Comparison of ENCODE assay signal across 14 cellular contexts in the genomic region with DNA sequence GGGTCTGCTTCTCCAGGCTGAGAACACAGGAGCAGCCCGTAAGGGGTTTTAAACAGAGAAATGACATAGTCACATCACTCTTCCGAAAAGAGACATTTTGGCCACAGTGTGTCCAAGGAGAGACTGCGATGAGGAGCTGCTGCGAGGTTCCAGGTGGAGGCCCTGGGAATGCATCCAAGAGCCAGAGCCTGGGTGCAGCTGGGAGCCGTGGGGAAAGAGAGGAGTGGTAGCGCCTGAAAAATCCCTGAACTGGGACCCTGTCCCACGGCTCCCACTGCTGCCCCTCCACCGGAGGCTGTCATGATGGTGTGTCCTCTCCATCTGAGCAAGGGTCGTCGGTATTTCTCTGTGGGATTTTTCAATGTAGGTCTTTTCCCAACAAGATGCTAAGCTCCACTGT.
"Had no signal": no experiment of that assay in that cellular context is flagged by ENCODE, and none has a peak within 500 bp of the region (broad histone marks: within the 10 kb centered on the region; RNA-seq: fewer than 3 reads in every experiment).

No MANE protein-coding gene starts in this region.

- H3K27ac Mint-ChIP-seq: activated CD8-positive, alpha-beta T cell treated with anti-CD3 and anti-CD28 coated beads, Interleukin-2, amount 10 ng/mL, durations not matched to agents 7 days and 5 days; activated naive CD4-positive, alpha-beta T cell treated with anti-CD3 and anti-CD28 coated beads for 36 hours; brain; stimulated activated naive B cell treated with anti-CD40 and anti-IgM and Interleukin-4, amounts not matched to agents 10 μg/mL and 1 μg/mL and 100 μg/mL, for 72 hours had no signal

- H3K36me3 ChIP-seq: esophagus squamous epithelium, spleen, tibial artery had no signal

- H3K4me3 ChIP-seq: esophagus squamous epithelium, spleen, tibial artery had no signal

- H3K36me3 Mint-ChIP-seq: brain; stimulated activated naive B cell treated with anti-CD40 and anti-IgM and Interleukin-4, amounts not matched to agents 10 μg/mL and 1 μg/mL and 100 μg/mL, for 72 hours had no signal

- H3K4me1 Mint-ChIP-seq: stimulated activated naive B cell treated with anti-CD40 and anti-IgM and Interleukin-4, amounts not matched to agents 10 μg/mL and 1 μg/mL and 100 μg/mL, for 72 hours had no signal

- H3K27me3 Mint-ChIP-seq: brain had no signal

- H3K27ac ChIP-seq: esophagus squamous epithelium, spleen, tibial artery had no signal

- H3K9me3 Mint-ChIP-seq: activated naive CD4-positive, alpha-beta T cell treated with anti-CD3 and anti-CD28 coated beads for 36 hours; brain; naive thymus-derived CD8-positive, alpha-beta T cell had no signal

- DNase-seq: activated CD4-positive, alpha-beta T cell treated with anti-CD3 and anti-CD28 coated beads for 48 hours; activated CD4-positive, CD25-positive, alpha-beta regulatory T cell; activated CD8-positive, alpha-beta T cell treated with anti-CD3 and anti-CD28 coated beads, Interleukin-2, amount 10 ng/mL, durations not matched to agents 7 days and 5 days; activated naive CD4-positive, alpha-beta T cell treated with anti-CD3 and anti-CD28 coated beads for 36 hours; anterior cingulate cortex; effector CD8-positive, alpha-beta T cell; esophagus squamous epithelium; naive thymus-derived CD8-positive, alpha-beta T cell; stimulated activated CD4-positive, alpha-beta T cell treated with anti-CD3 and anti-CD28 coated beads, Interleukin-4, amount 100 ng/mL, for 4 hours; stimulated activated naive B cell treated with anti-CD40 and anti-IgM and Interleukin-4, amounts not matched to agents 10 μg/mL and 1 μg/mL and 100 μg/mL, for 72 hours; T1000 had no signal

- H3K4me3 Mint-ChIP-seq: activated CD8-positive, alpha-beta T cell treated with anti-CD3 and anti-CD28 coated beads, Interleukin-2, amount 10 ng/mL, durations not matched to agents 7 days and 5 days; activated naive CD4-positive, alpha-beta T cell treated with anti-CD3 and anti-CD28 coated beads for 36 hours; brain; naive thymus-derived CD8-positive, alpha-beta T cell; stimulated activated naive B cell treated with anti-CD40 and anti-IgM and Interleukin-4, amounts not matched to agents 10 μg/mL and 1 μg/mL and 100 μg/mL, for 72 hours had no signal

- H3K9me3 ChIP-seq: esophagus squamous epithelium, tibial artery had no signal
